ENCODE assay signal across 14 cellular contexts in the genomic region with DNA sequence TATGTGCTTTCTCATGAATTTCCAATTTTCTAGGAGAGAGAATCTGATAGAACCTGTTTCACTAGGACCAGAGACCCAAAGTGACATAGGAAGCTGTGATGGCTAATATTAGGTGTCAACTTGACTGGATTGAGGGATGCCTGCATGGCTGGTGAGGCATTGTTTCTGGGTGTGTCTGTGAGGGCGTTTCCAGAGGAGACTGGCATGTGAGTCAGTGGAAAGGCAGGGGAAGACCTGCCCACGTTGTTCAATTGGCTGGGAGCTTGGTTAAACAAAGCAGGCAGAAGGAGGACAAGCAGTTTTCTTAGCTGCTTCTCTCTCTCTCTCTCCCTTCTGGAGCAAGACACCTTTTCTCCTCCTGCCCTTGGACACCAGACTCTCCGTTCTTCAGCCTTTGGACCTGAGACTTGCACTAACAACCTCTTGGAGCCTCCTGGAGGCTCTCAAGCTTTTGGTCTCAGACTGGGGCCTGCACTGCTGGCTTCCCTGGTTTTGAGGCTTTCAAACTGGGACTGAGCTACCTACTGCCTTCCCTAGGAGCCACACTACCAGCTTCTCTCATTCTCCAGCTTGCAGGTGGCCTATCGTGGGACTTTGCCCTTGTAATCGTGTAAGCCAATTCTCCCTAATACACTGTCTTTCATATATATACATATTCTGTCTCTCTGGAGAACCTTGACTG.
DNase-seq lines count a peak whose midpoint lies in the region; ATAC-seq, FAIRE-seq and TF ChIP-seq lines count a peak whose summit lies in the region.
"Had no signal": no experiment of that assay in that cellular context is flagged by ENCODE, and none has a peak within 500 bp of the region (broad histone marks: within the 10 kb centered on the region; RNA-seq: fewer than 3 reads in every experiment).

No MANE protein-coding gene starts in this region.

- no peak for TF ChIP-seq CTCF in HCT116 (IDR thresholded peaks at IDR 0.05 in 2 of 3, conservative IDR thresholded peaks at IDR 0.05 in 1 of 3; ENCODE audit: borderline replicate concordance in 1 of 3, insufficient read depth in 1 of 3, low read depth in 2 of 3, low read length in 2 of 3)
- no peak for TF ChIP-seq CTCF in astrocyte (IDR thresholded peaks at IDR 0.05; ENCODE audit: insufficient read depth, low read depth, low read length)
- no peak for TF ChIP-seq CTCF in glutamatergic neuron (IDR thresholded peaks at IDR 0.05; ENCODE audit: partially characterized antibody, unreplicated experiment)

- ATAC-seq in HCT116 = peak; percentile 88
- no peak for ATAC-seq in HG03159 (IDR thresholded peaks at IDR 0.05; ENCODE audit: unreplicated experiment)
- ATAC-seq in GM21529 (IDR thresholded peaks at IDR 0.05; ENCODE audit: unreplicated experiment) = no peak
- ATAC-seq: stimulated activated memory B cell treated with anti-CD40 and anti-IgM and Interleukin-4, amounts not matched to agents 10 μg/mL and 1 μg/mL and 100 μg/mL, for 72 hours; WTC11 had no signal

- no peak overlapping the region for H3K27ac ChIP-seq in HCT116 (ENCODE audit: low read depth, low read length)
- H3K27ac ChIP-seq in astrocyte (ENCODE audit: low read depth, low read length) = no peak overlapping the region

- H3K9ac ChIP-seq in HCT116 (ENCODE audit: low read length) (peak overlapping the region; percentile 37), astrocyte (ENCODE audit: low read length) (no peak overlapping the region)

- H3K36me3 Mint-ChIP-seq in astrocyte (ENCODE audit: low read depth, unreplicated experiment) = no peaks in the 10 kb centered on the region
- H3K36me3 Mint-ChIP-seq in glutamatergic neuron (ENCODE audit: unreplicated experiment) = no peaks in the 10 kb centered on the region
- H3K36me3 Mint-ChIP-seq: memory B cell; stimulated activated memory B cell treated with anti-CD40 and anti-IgM and Interleukin-4, amounts not matched to agents 10 μg/mL and 1 μg/mL and 100 μg/mL, for 72 hours had no signal

- DNase-seq in ACHN = peak; percentile 35
- peak; percentile 68 for DNase-seq in HCT116 (ENCODE audit: low read depth, low spot score)
- peak; percentile 62 for DNase-seq in astrocyte (ENCODE audit: low read depth)
- DNase-seq in kidney tubule cell (ENCODE audit: low spot score) = peak; percentile 85
- no peak for DNase-seq in glutamatergic neuron
- no peak for DNase-seq in KG1 (lab: John Stamatoyannopoulos, UW)
- DNase-seq: activated T-cell treated with anti-CD3 and anti-CD28 coated beads, Interleukin-2, amount 50 U/mL, for 48 hours; NCI-H345; Right ventricle myocardium superior had no signal

- no peak for TF ChIP-seq RAD21 in HCT116 (IDR thresholded peaks at IDR 0.05; ENCODE audit: low read depth)

- H3K27me3 Mint-ChIP-seq in astrocyte (ENCODE audit: low read depth, unreplicated experiment) (no peaks in the 10 kb centered on the region), glutamatergic neuron (ENCODE audit: unreplicated experiment) (peaks cover 2% of the 10 kb centered on the region)
- H3K27me3 Mint-ChIP-seq: stimulated activated memory B cell treated with anti-CD40 and anti-IgM and Interleukin-4, amounts not matched to agents 10 μg/mL and 1 μg/mL and 100 μg/mL, for 72 hours had no signal

- intact Hi-C loops in HCT116 (cut with micrococcal nuclease) = loop anchor here (5.0 kb wide), 1 partner anchor 382 kb away; the partner anchor contains the start of gene SLC35F3

- H3K79me2 ChIP-seq in HCT116 (ENCODE audit: insufficient read depth, low read length) (no peaks in the 10 kb centered on the region), astrocyte (ENCODE audit: insufficient read depth, low read length) (no peaks in the 10 kb centered on the region)

- H3K4me3 ChIP-seq in HCT116 (replicated peaks in 1 of 2; ENCODE audit: low read depth in 1 of 2, low read length in 2 of 2) = 0 out of 4 replicates have a peak overlapping the region, but pooled peaks of 1 of the 2 experiments have one; percentile 7
- H3K4me3 ChIP-seq in astrocyte (ENCODE audit: insufficient read depth, low read depth, low read length) = no peak overlapping the region

- H3K4me1 ChIP-seq in HCT116 (ENCODE audit: control insufficient read depth in 1 of 2, insufficient read depth in 2 of 2, low read length in 2 of 2) (peaks cover 4 to 24% of the 10 kb centered on the region in 2 experiments; a peak in 2 of 4 replicates), astrocyte (ENCODE audit: insufficient read depth, low read length) (no peaks in the 10 kb centered on the region)

- H2AFZ ChIP-seq in HCT116 (ENCODE audit: low read depth, low read length, poor library complexity, severe bottlenecking) (peak overlapping the region; percentile 70), astrocyte (ENCODE audit: low read depth, low read length) (peak overlapping the region; percentile 65)

- in situ Hi-C loops in ACHN (cut with HindIII; ENCODE audit: low pct_ligation_motif_present, low pct_unique_long_range_greater_than_20kb, low sequenced_read_pairs) = no loop called here

- H3K27ac Mint-ChIP-seq in astrocyte (ENCODE audit: unreplicated experiment) (no peak overlapping the region), glutamatergic neuron (ENCODE audit: unreplicated experiment) (no peak overlapping the region)
- H3K27ac Mint-ChIP-seq: memory B cell; stimulated activated memory B cell treated with anti-CD40 and anti-IgM and Interleukin-4, amounts not matched to agents 10 μg/mL and 1 μg/mL and 100 μg/mL, for 72 hours; WTC11 had no signal

- H4K20me1 ChIP-seq in HCT116 (ENCODE audit: insufficient read depth) (no peaks in the 10 kb centered on the region), astrocyte (ENCODE audit: insufficient read depth, low read length) (no peaks in the 10 kb centered on the region)

- no peak overlapping the region for H3K4me3 Mint-ChIP-seq in astrocyte (ENCODE audit: unreplicated experiment)
- H3K4me3 Mint-ChIP-seq in glutamatergic neuron (ENCODE audit: unreplicated experiment) = no peak overlapping the region
- H3K4me3 Mint-ChIP-seq: memory B cell; stimulated activated memory B cell treated with anti-CD40 and anti-IgM and Interleukin-4, amounts not matched to agents 10 μg/mL and 1 μg/mL and 100 μg/mL, for 72 hours; WTC11 had no signal

- H3K9me3 ChIP-seq in HCT116 (ENCODE audit: control insufficient read depth in 1 of 2, insufficient read depth in 1 of 2, low read depth in 1 of 2, low read length in 2 of 2) = no peaks in the 10 kb centered on the region
- no peaks in the 10 kb centered on the region for H3K9me3 ChIP-seq in astrocyte (ENCODE audit: insufficient read depth, low read depth, low read length)

- H3K9me2 ChIP-seq in HCT116 (ENCODE audit: insufficient read depth) = no peaks in the 10 kb centered on the region

- no peaks in the 10 kb centered on the region for H3K9me3 Mint-ChIP-seq in astrocyte (ENCODE audit: unreplicated experiment)
- no peaks in the 10 kb centered on the region for H3K9me3 Mint-ChIP-seq in glutamatergic neuron (ENCODE audit: unreplicated experiment)

- RAD21 ChIA-PET in HCT116 (lab: Charles Lee; ENCODE audit: low non-redundant PET in 1 of 2, low total read pairs in 2 of 2, uncharacterized antibody in 2 of 2, unreplicated experiment in 2 of 2) = no interaction called here

- no peak for FAIRE-seq in astrocyte (lab: Jason Lieb, UNC)

- H3K4me2 ChIP-seq in HCT116 (ENCODE audit: low read length) (peak overlapping the region; percentile 58), astrocyte (ENCODE audit: low read length) (peak overlapping the region; percentile 34)

- TSS peak; percentile 90 for BruUV-seq in HCT116 (replicated peaks; lab: Mats Ljungman, UMichigan)

- CTCF ChIA-PET in HCT116 (lab: Charles Lee) = interaction anchor here (0.7 to 1.4 kb wide), 2 partner anchors 79 to 270 kb away, joined by 3 read pairs; no protein-coding TSS in a partner anchor

- POLR2A ChIA-PET in HCT116 (lab: Charles Lee) = interaction anchor here (1.0 kb wide), 1 partner anchor 23 kb away, joined by 5 read pairs; no protein-coding TSS in a partner anchor

- H3K27me3 ChIP-seq in HCT116 (ENCODE audit: insufficient read depth, low read length) = no peaks in the 10 kb centered on the region
- H3K27me3 ChIP-seq in astrocyte (ENCODE audit: insufficient read depth, low read length) = no peaks in the 10 kb centered on the region

- H3K4me1 Mint-ChIP-seq in astrocyte (ENCODE audit: low read depth, unreplicated experiment) (peaks cover 3% of the 10 kb centered on the region), glutamatergic neuron (ENCODE audit: low read depth, unreplicated experiment) (no peaks in the 10 kb centered on the region)
- H3K4me1 Mint-ChIP-seq: memory B cell; stimulated activated memory B cell treated with anti-CD40 and anti-IgM and Interleukin-4, amounts not matched to agents 10 μg/mL and 1 μg/mL and 100 μg/mL, for 72 hours had no signal

- H3K36me3 ChIP-seq in HCT116 (ENCODE audit: control insufficient read depth in 1 of 2, insufficient read depth in 2 of 2, low read length in 2 of 2) (no peaks in the 10 kb centered on the region), astrocyte (ENCODE audit: insufficient read depth, low read length) (no peaks in the 10 kb centered on the region)

- TF ChIP-seq POLR2A in HCT116 (IDR thresholded peaks at IDR 0.05; ENCODE audit: borderline replicate concordance, extremely low read depth, insufficient read depth, insufficient read length) = no peak

TF ChIP-seq in HCT116, 20 proteins besides CTCF, POLR2A, EP300 and RAD21:
- peak; percentile 56; the same call in 1 of the 2 replicates for TF ChIP-seq CBX3 (IDR thresholded peaks at IDR 0.05; ENCODE audit: low read depth)
- no peak for TF ChIP-seq CEBPB (IDR thresholded peaks at IDR 0.05; ENCODE audit: low read depth)
- peak; percentile 57 for TF ChIP-seq SP1 (IDR thresholded peaks at IDR 0.05; ENCODE audit: low read depth)
- peak; percentile 71; the same call in 1 of the 2 replicates for TF ChIP-seq FOSL1 (IDR thresholded peaks at IDR 0.05; ENCODE audit: low read depth)
- TF ChIP-seq ZFX (IDR thresholded peaks at IDR 0.05) = 0 out of 2 replicates have a peak, but pooled peaks have one; percentile 18
- peak; percentile 35; the same call in 1 of the 2 replicates for TF ChIP-seq EGR1 (IDR thresholded peaks at IDR 0.05; ENCODE audit: low read depth)
- TF ChIP-seq, protein P1, sequence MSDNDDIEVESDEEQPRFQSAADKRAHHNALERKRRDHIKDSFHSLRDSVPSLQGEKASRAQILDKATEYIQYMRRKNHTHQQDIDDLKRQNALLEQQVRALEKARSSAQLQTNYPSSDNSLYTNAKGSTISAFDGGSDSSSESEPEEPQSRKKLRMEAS (IDR thresholded peaks at IDR 0.05) = peak; percentile 85
- TF ChIP-seq SRF (IDR thresholded peaks at IDR 0.05; ENCODE audit: low read depth) = no peak
- TF ChIP-seq POLR2AphosphoS5 (IDR thresholded peaks at IDR 0.05; ENCODE audit: low read depth, low read length) = peak; percentile 47
- no peak for TF ChIP-seq YY1 (IDR thresholded peaks at IDR 0.05; ENCODE audit: extremely low read depth, insufficient replicate concordance, low read depth, low read length)

Comparison
In these comparisons a context has a peak if more than half of its experiments do, and no peak if none do; other contexts are left out.
1. DNase-seq: peak in ACHN (single experiment), HCT116 (single experiment), astrocyte (single experiment) and kidney tubule cell (single experiment); none in glutamatergic neuron (single experiment) and KG1 (single experiment).